Comparison of ENCODE assay signal across 2 cellular contexts in the genomic region with DNA sequence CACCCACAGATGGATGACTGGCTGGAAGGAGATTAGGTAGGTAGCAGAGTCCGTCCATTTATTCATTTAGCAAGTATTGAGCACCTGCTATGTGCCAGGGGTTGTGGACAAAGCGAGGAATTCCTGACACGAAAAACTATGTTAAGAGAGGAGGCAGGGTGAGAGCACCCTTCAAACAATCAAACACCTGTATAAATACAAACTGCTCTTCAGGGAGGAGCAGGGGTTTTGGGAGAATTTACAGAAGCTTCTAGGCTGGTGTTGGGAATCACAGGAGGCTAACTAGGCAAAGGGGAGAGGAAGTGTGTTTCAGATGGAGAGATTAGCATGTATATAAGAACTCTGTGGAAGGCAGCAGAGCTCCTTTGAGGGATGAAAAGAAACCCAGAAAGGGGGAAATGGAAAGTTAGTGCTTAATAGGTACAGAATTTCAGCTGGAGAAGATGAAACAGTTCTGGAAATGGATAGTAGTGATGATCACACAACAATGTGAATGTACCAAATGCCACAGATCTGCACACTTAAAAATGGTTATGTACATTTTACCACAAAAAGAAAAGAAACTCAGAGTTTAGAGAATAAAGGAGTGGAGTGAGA.
TF ChIP-seq lines count a peak whose summit lies in the region.

No MANE protein-coding gene starts in this region.

TF ChIP-seq in SK-N-SH, 30 proteins besides CTCF, POLR2A, EP300 and RAD21 (continued from another document):
- TF ChIP-seq, protein P1, sequence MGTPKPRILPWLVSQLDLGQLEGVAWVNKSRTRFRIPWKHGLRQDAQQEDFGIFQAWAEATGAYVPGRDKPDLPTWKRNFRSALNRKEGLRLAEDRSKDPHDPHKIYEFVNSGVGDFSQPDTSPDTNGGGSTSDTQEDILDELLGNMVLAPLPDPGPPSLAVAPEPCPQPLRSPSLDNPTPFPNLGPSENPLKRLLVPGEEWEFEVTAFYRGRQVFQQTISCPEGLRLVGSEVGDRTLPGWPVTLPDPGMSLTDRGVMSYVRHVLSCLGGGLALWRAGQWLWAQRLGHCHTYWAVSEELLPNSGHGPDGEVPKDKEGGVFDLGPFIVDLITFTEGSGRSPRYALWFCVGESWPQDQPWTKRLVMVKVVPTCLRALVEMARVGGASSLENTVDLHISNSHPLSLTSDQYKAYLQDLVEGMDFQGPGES (IDR thresholded peaks at IDR 0.05; ENCODE audit: low read depth, low read length), result no peak
- TF ChIP-seq NFIC (IDR thresholded peaks at IDR 0.05; ENCODE audit: borderline replicate concordance), result no peak
- no peak for TF ChIP-seq RCOR1 (IDR thresholded peaks at IDR 0.05; ENCODE audit: low read length)
- TF ChIP-seq FOXM1 (IDR thresholded peaks at IDR 0.05; ENCODE audit: low read depth), result no peak
- TF ChIP-seq GABPA (IDR thresholded peaks at IDR 0.05; ENCODE audit: low read depth), result no peak
- no peak for TF ChIP-seq RFX5 (IDR thresholded peaks at IDR 0.05; ENCODE audit: low read length)
- no peak for TF ChIP-seq YY1 (IDR thresholded peaks at IDR 0.05; ENCODE audit: low read depth)
- no peak for TF ChIP-seq MXI1 (IDR thresholded peaks at IDR 0.05; ENCODE audit: low read depth, low read length)
- TF ChIP-seq, protein P2, sequence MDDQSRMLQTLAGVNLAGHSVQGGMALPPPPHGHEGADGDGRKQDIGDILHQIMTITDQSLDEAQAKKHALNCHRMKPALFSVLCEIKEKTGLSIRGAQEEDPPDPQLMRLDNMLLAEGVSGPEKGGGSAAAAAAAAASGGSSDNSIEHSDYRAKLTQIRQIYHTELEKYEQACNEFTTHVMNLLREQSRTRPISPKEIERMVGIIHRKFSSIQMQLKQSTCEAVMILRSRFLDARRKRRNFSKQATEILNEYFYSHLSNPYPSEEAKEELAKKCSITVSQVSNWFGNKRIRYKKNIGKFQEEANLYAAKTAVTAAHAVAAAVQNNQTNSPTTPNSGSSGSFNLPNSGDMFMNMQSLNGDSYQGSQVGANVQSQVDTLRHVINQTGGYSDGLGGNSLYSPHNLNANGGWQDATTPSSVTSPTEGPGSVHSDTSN (IDR thresholded peaks at IDR 0.05), result no peak
- TF ChIP-seq, protein P3, sequence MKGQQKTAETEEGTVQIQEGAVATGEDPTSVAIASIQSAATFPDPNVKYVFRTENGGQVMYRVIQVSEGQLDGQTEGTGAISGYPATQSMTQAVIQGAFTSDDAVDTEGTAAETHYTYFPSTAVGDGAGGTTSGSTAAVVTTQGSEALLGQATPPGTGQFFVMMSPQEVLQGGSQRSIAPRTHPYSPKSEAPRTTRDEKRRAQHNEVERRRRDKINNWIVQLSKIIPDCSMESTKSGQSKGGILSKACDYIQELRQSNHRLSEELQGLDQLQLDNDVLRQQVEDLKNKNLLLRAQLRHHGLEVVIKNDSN (IDR thresholded peaks at IDR 0.05; ENCODE audit: borderline replicate concordance, low read depth), result no peak
- TF ChIP-seq GATA2 (CRISPR knock-in tag; IDR thresholded peaks at IDR 0.05), result no peak
- TF ChIP-seq, protein P4, sequence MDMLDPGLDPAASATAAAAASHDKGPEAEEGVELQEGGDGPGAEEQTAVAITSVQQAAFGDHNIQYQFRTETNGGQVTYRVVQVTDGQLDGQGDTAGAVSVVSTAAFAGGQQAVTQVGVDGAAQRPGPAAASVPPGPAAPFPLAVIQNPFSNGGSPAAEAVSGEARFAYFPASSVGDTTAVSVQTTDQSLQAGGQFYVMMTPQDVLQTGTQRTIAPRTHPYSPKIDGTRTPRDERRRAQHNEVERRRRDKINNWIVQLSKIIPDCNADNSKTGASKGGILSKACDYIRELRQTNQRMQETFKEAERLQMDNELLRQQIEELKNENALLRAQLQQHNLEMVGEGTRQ (IDR thresholded peaks at IDR 0.05; ENCODE audit: borderline replicate concordance, low read depth, low read length), result no peak
- no peak for TF ChIP-seq TAF1 (IDR thresholded peaks at IDR 0.05; ENCODE audit: borderline replicate concordance, low read depth, low read length)
- TF ChIP-seq, protein P5, sequence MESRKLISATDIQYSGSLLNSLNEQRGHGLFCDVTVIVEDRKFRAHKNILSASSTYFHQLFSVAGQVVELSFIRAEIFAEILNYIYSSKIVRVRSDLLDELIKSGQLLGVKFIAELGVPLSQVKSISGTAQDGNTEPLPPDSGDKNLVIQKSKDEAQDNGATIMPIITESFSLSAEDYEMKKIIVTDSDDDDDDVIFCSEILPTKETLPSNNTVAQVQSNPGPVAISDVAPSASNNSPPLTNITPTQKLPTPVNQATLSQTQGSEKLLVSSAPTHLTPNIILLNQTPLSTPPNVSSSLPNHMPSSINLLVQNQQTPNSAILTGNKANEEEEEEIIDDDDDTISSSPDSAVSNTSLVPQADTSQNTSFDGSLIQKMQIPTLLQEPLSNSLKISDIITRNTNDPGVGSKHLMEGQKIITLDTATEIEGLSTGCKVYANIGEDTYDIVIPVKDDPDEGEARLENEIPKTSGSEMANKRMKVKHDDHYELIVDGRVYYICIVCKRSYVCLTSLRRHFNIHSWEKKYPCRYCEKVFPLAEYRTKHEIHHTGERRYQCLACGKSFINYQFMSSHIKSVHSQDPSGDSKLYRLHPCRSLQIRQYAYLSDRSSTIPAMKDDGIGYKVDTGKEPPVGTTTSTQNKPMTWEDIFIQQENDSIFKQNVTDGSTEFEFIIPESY (IDR thresholded peaks at IDR 0.05; ENCODE audit: borderline replicate concordance, low read depth), result no peak
- TF ChIP-seq FOXJ3 (CRISPR knock-in tag; IDR thresholded peaks at IDR 0.05), result no peak

TF ChIP-seq in SK-N-SH treated with all-trans-retinoic acid at 6 μM for 48 hours, 23 proteins besides CTCF, POLR2A, EP300 and RAD21 (continued from another document):
- TF ChIP-seq, protein P6, sequence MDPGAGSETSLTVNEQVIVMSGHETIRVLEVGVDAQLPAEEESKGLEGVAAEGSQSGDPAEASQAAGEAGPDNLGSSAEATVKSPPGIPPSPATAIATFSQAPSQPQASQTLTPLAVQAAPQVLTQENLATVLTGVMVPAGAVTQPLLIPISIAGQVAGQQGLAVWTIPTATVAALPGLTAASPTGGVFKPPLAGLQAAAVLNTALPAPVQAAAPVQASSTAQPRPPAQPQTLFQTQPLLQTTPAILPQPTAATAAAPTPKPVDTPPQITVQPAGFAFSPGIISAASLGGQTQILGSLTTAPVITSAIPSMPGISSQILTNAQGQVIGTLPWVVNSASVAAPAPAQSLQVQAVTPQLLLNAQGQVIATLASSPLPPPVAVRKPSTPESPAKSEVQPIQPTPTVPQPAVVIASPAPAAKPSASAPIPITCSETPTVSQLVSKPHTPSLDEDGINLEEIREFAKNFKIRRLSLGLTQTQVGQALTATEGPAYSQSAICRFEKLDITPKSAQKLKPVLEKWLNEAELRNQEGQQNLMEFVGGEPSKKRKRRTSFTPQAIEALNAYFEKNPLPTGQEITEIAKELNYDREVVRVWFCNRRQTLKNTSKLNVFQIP (CRISPR knock-in tag; IDR thresholded peaks at IDR 0.05; ENCODE audit: borderline replicate concordance, low read depth), result no peak
